14 cellular contexts compared by ENCODE assay signal in the genomic region with DNA sequence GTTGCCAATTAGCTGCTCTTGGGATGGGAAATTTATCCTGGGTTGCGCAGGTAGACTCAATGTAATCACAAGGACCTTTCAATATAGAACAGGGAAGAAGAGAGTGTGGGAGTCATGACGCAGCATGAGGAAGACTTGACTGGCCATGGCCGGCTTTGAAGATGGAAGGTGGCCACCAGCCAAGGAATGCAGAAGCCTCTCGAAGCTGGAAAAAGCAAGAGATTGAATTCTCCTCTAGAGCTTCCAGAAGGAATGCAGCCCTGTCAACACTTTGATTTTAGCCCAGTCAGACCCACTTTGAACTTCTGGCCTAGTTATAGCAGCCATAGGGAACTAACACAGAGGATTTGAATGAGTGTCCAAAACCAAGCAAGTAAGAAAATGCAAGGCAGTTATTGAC.
"Had no signal": no experiment of that assay in that cellular context is flagged by ENCODE, and none has a peak within 500 bp of the region (broad histone marks: within the 10 kb centered on the region; RNA-seq: fewer than 3 reads in every experiment).

No MANE protein-coding gene starts in this region.

- H3K4me1 ChIP-seq: breast epithelium had no signal

- H3K27ac ChIP-seq: breast epithelium, hepatocyte, SK-N-MC, suprapubic skin had no signal

- H3K9me3 ChIP-seq: breast epithelium, suprapubic skin had no signal

- H3K27ac Mint-ChIP-seq: activated CD4-positive, alpha-beta T cell treated with anti-CD3 and anti-CD28 coated beads, Interleukin-2, amount 10 ng/mL, durations not matched to agents 24 days and 14 days; activated naive CD8-positive, alpha-beta T cell treated with anti-CD3 and anti-CD28 coated beads for 36 hours; activated T-helper 1 cell treated with anti-CD3 and anti-CD28 coated beads, Interleukin-12 subunit alpha, Interleukin-12 subunit beta, Interleukin-2, Interleukin-4 antibody, amounts not matched to agents 30 ng/mL and 10 ng/mL and 1 ng/mL, durations not matched to agents 14 hours and 24 hours and 36 hours; natural killer cell treated with Interleukin-12 subunit alpha and Interleukin-12 subunit beta and Interleukin-15 and Interleukin-18, amount 100 ng/mL, for 72 hours; stimulated activated naive CD8-positive, alpha-beta T cell treated with anti-CD3 and anti-CD28 coated beads, Interleukin-15, Interleukin-2, amounts not matched to agents 100 ng/mL and 50 ng/mL, for 24 hours; type B pancreatic cell had no signal

- DNase-seq: activated CD4-positive, alpha-beta T cell treated with anti-CD3 and anti-CD28 coated beads, Interleukin-2, amount 10 ng/mL, durations not matched to agents 24 days and 14 days; activated CD4-positive, CD25-positive, alpha-beta regulatory T cell; activated CD8-positive, alpha-beta memory T cell treated with anti-CD3 and anti-CD28 coated beads, Interleukin-2, amount 50 U/mL, for 48 hours; activated naive CD8-positive, alpha-beta T cell treated with anti-CD3 and anti-CD28 coated beads for 36 hours; effector CD4-positive, alpha-beta T cell; small intestine had no signal

- H3K9me3 Mint-ChIP-seq: activated CD4-positive, alpha-beta T cell treated with anti-CD3 and anti-CD28 coated beads, Interleukin-2, amount 10 ng/mL, durations not matched to agents 24 days and 14 days; activated naive CD8-positive, alpha-beta T cell treated with anti-CD3 and anti-CD28 coated beads for 36 hours; activated T-helper 1 cell treated with anti-CD3 and anti-CD28 coated beads, Interleukin-12 subunit alpha, Interleukin-12 subunit beta, Interleukin-2, Interleukin-4 antibody, amounts not matched to agents 30 ng/mL and 10 ng/mL and 1 ng/mL, durations not matched to agents 14 hours and 24 hours and 36 hours; natural killer cell treated with Interleukin-12 subunit alpha and Interleukin-12 subunit beta and Interleukin-15 and Interleukin-18, amount 100 ng/mL, for 72 hours; stimulated activated naive CD8-positive, alpha-beta T cell treated with anti-CD3 and anti-CD28 coated beads, Interleukin-15, Interleukin-2, amounts not matched to agents 100 ng/mL and 50 ng/mL, for 24 hours; type B pancreatic cell had no signal

- H3K27me3 ChIP-seq: hepatocyte, suprapubic skin had no signal

- H3K36me3 ChIP-seq: breast epithelium, suprapubic skin had no signal

- H3K27me3 Mint-ChIP-seq: activated CD4-positive, alpha-beta T cell treated with anti-CD3 and anti-CD28 coated beads, Interleukin-2, amount 10 ng/mL, durations not matched to agents 24 days and 14 days; activated naive CD8-positive, alpha-beta T cell treated with anti-CD3 and anti-CD28 coated beads for 36 hours; natural killer cell treated with Interleukin-12 subunit alpha and Interleukin-12 subunit beta and Interleukin-15 and Interleukin-18, amount 100 ng/mL, for 72 hours; stimulated activated naive CD8-positive, alpha-beta T cell treated with anti-CD3 and anti-CD28 coated beads, Interleukin-15, Interleukin-2, amounts not matched to agents 100 ng/mL and 50 ng/mL, for 24 hours; type B pancreatic cell had no signal

- H3K4me3 Mint-ChIP-seq: activated CD4-positive, alpha-beta T cell treated with anti-CD3 and anti-CD28 coated beads, Interleukin-2, amount 10 ng/mL, durations not matched to agents 24 days and 14 days; activated naive CD8-positive, alpha-beta T cell treated with anti-CD3 and anti-CD28 coated beads for 36 hours; activated T-helper 1 cell treated with anti-CD3 and anti-CD28 coated beads, Interleukin-12 subunit alpha, Interleukin-12 subunit beta, Interleukin-2, Interleukin-4 antibody, amounts not matched to agents 30 ng/mL and 10 ng/mL and 1 ng/mL, durations not matched to agents 14 hours and 24 hours and 36 hours; natural killer cell treated with Interleukin-12 subunit alpha and Interleukin-12 subunit beta and Interleukin-15 and Interleukin-18, amount 100 ng/mL, for 72 hours; stimulated activated naive CD8-positive, alpha-beta T cell treated with anti-CD3 and anti-CD28 coated beads, Interleukin-15, Interleukin-2, amounts not matched to agents 100 ng/mL and 50 ng/mL, for 24 hours; type B pancreatic cell had no signal

- H3K4me3 ChIP-seq: breast epithelium, hepatocyte, SK-N-MC, suprapubic skin had no signal

- ATAC-seq: natural killer cell treated with Interleukin-12 subunit alpha and Interleukin-12 subunit beta and Interleukin-15 and Interleukin-18, amount 100 ng/mL, for 72 hours had no signal

- H3K36me3 Mint-ChIP-seq: activated naive CD8-positive, alpha-beta T cell treated with anti-CD3 and anti-CD28 coated beads for 36 hours; natural killer cell treated with Interleukin-12 subunit alpha and Interleukin-12 subunit beta and Interleukin-15 and Interleukin-18, amount 100 ng/mL, for 72 hours; type B pancreatic cell had no signal
